8 cellular contexts compared by ENCODE assay signal in the genomic region with DNA sequence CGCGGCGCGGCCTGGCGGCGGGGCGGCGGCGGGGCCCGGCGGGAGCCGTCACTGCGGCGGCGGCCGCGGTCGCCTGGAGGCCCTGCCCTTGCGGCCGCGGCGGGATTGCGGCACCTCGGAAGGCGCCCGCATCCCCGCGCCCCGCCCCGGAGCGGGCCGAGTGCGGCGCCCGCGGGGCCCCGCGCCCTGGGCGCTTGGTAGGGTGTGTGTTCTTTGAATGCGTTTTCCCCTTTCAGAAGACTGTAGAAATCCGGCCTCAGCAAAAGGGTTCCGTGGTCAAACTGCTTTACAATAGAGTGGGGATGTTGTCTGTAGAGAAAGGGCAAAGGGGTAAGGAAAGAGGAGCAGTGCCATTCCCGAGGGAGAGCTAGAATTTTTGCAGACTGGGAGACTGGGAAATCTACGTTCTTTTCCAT. TPM values are rescaled to one million over a fixed set of nuclear protein-coding genes. Genes with fewer than 3 reads are reported as not detected.
DNase-seq lines count a peak whose midpoint lies in the region; ATAC-seq and TF ChIP-seq lines count a peak whose summit lies in the region.

No MANE protein-coding gene starts in this region.

- no peak for TF ChIP-seq CTCF in PC-9 (conservative IDR thresholded peaks at IDR 0.05)
- no peak for TF ChIP-seq CTCF in astrocyte of the cerebellum (IDR thresholded peaks at IDR 0.05; ENCODE audit: low read depth, low read length, missing control alignments)
- TF ChIP-seq CTCF in spleen (IDR thresholded peaks at IDR 0.05 in 8 of 11, conservative IDR thresholded peaks at IDR 0.05 in 3 of 11) = no peak

- no peaks in the 10 kb centered on the region for H3K9me2 ChIP-seq in PC-9 (ENCODE audit: insufficient read depth)

- H3K4me2 ChIP-seq in PC-9 = peak overlapping the region; percentile 98

- H3K4me3 ChIP-seq in PC-9 (peak overlapping the region; percentile 83), astrocyte of the cerebellum (ENCODE audit: low read depth, low read length) (peak overlapping the region; percentile 60), iPS-18c (ENCODE audit: insufficient read depth, low read depth, low read length) (peak overlapping the region; percentile 75), spleen (peak overlapping the region; percentile 34 to 80 (median 58))

- H3K27me3 ChIP-seq in PC-9 (ENCODE audit: insufficient read depth, low read depth) (no peaks in the 10 kb centered on the region), spleen (replicated peaks in 1 of 7) (no peaks in the 10 kb centered on the region)

- peak overlapping the region; percentile 96 for H3K27ac Mint-ChIP-seq in activated CD4-positive, alpha-beta T cell treated with anti-CD3 and anti-CD28 coated beads for 36 hours

- H3F3A ChIP-seq in PC-9 (ENCODE audit: insufficient read depth, low read depth) = no peaks in the 10 kb centered on the region

- peak; percentile 19 for ATAC-seq in activated CD4-positive, alpha-beta T cell treated with anti-CD3 and anti-CD28 coated beads for 36 hours
- ATAC-seq in HG02798 (IDR thresholded peaks at IDR 0.05; ENCODE audit: poor library complexity, unreplicated experiment) = peak; percentile 45

- peaks cover 42% of the 10 kb centered on the region for H3K4me1 Mint-ChIP-seq in activated CD4-positive, alpha-beta T cell treated with anti-CD3 and anti-CD28 coated beads for 36 hours

- peaks cover 7% of the 10 kb centered on the region for H3K36me3 Mint-ChIP-seq in activated CD4-positive, alpha-beta T cell treated with anti-CD3 and anti-CD28 coated beads for 36 hours (ENCODE audit: low read depth)

- H3K79me2 ChIP-seq in PC-9 (ENCODE audit: low read depth) = peaks cover 50% of the 10 kb centered on the region

- H3K9me3 Mint-ChIP-seq in activated CD4-positive, alpha-beta T cell treated with anti-CD3 and anti-CD28 coated beads for 36 hours (ENCODE audit: low read depth) = no peaks in the 10 kb centered on the region

- H3K36me3 ChIP-seq in PC-9 (ENCODE audit: low read depth) (no peaks in the 10 kb centered on the region), spleen (peaks cover 0 to 13% (median 0%) of the 10 kb centered on the region in 6 donors)

- no TSS peak for BruUV-seq in PC-9 (replicated peaks; lab: Mats Ljungman, UMichigan)

- 0 to 1% (median 0%) methylated on average over 11 to 44 of the region's 44 CpGs for WGBS in spleen, 5 donors

- 0 out of 2 replicates have a peak overlapping the region, but pooled peaks have one; percentile 39 for H2AFZ ChIP-seq in PC-9

- intact Hi-C loops in activated CD4-positive, alpha-beta T cell treated with anti-CD3 and anti-CD28 coated beads for 36 hours (cut with DNase I, micrococcal nuclease) = loop anchor here (1.0 to 10.0 kb wide), 14 partner anchors 90 to 1325 kb away; partner anchors contain the start of genes POMGNT2 (in 2 of the 2), ABHD5 (in 1 of the 2), ACKR2 (in 1 of the 2) and ANO10 (in 1 of the 2)
- intact Hi-C loops in PC-9 (cut with micrococcal nuclease; ENCODE audit: unreplicated experiment) (loop anchor here (1.0 kb wide), 1 partner anchor 106 kb away; no protein-coding TSS in a partner anchor), spleen (cut with DNase I; ENCODE audit: low total_unique reads) (no loop called here)

- H3K4me1 ChIP-seq in PC-9 (replicated peaks; ENCODE audit: insufficient read depth) (peaks cover 36% of the 10 kb centered on the region), spleen (peaks cover 36 to 66% (median 51%) of the 10 kb centered on the region in 6 donors)

- H4K20me1 ChIP-seq in PC-9 (ENCODE audit: insufficient read depth) = peaks cover 7% of the 10 kb centered on the region; the same call in 1 of the 2 replicates

- no peaks in the 10 kb centered on the region for H3K27me3 Mint-ChIP-seq in activated CD4-positive, alpha-beta T cell treated with anti-CD3 and anti-CD28 coated beads for 36 hours

- CTCF ChIA-PET in activated CD4-positive, alpha-beta T cell treated with anti-CD3 and anti-CD28 coated beads for 36 hours (lab: Charles Lee) = interaction anchor here (0.6 to 1.0 kb wide), 3 partner anchors 11 to 214 kb away, joined by 3 to 4 read pairs (median 3); no protein-coding TSS in a partner anchor
- CTCF ChIA-PET in PC-9 (lab: Charles Lee) = no interaction called here

- POLR2A ChIA-PET in activated CD4-positive, alpha-beta T cell treated with anti-CD3 and anti-CD28 coated beads for 36 hours (lab: Charles Lee) = interaction anchor here (0.7 kb wide), 1 partner anchor 83 kb away, joined by 3 read pairs; no protein-coding TSS in a partner anchor
- POLR2A ChIA-PET in PC-9 (lab: Charles Lee; ENCODE audit: unreplicated experiment) = interaction anchor here (0.7 kb wide), 1 partner anchor 1055 kb away, joined by 4 read pairs; no protein-coding TSS in a partner anchor

- H3K9me3 ChIP-seq in PC-9 (ENCODE audit: insufficient read depth, low read depth) (no peaks in the 10 kb centered on the region), iPS-18c (ENCODE audit: control insufficient read depth, insufficient read depth, low read length) (no peaks in the 10 kb centered on the region), spleen (no peaks in the 10 kb centered on the region)

- peak overlapping the region; percentile 47 for H3K27ac ChIP-seq in PC-9
- peak overlapping the region; percentile 87 to 99 (median 94) for H3K27ac ChIP-seq in spleen

- in situ Hi-C loops in astrocyte of the cerebellum (cut with HindIII; ENCODE audit: low sequenced_read_pairs) = no loop called here

- peak overlapping the region; percentile 94 for H3K4me3 Mint-ChIP-seq in activated CD4-positive, alpha-beta T cell treated with anti-CD3 and anti-CD28 coated beads for 36 hours

- peak; percentile 50 for DNase-seq in activated CD4-positive, alpha-beta T cell treated with anti-CD3 and anti-CD28 coated beads for 36 hours
- no peak for DNase-seq in activated CD4-positive, alpha-beta T cell treated with anti-CD3 and anti-CD28 coated beads for 1 hour
- DNase-seq in PC-9 (no peak), astrocyte of the cerebellum (ENCODE audit: low read depth) (no peak), spleen (no peak), COLO829 (ENCODE audit: low spot score) (no peak)

- TF ChIP-seq POLR2A in spleen (IDR thresholded peaks at IDR 0.05) = no peak

RNA-seq across cellular contexts. Expression of gene SNRK, which starts 0.6 kb away (rescaled TPM):
- 10 to 100 TPM; 19.5 to 22.9 TPM for total RNA-seq in activated CD4-positive, alpha-beta T cell treated with anti-CD3 and anti-CD28 coated beads for 36 hours
- total RNA-seq in PC-9 (2021) (14.3 and 14.4 TPM in 2 replicates), spleen (100 to 1,000 TPM in 4 of 7 donors, 10 to 100 TPM in 3; 83.7 to 121 (median 106) TPM)
- polyA plus RNA-seq in spleen = 10 to 100 TPM; 12.0 to 17.9 (median 12.8) TPM
